ENCODE assay signal across 8 cellular contexts in the genomic region with DNA sequence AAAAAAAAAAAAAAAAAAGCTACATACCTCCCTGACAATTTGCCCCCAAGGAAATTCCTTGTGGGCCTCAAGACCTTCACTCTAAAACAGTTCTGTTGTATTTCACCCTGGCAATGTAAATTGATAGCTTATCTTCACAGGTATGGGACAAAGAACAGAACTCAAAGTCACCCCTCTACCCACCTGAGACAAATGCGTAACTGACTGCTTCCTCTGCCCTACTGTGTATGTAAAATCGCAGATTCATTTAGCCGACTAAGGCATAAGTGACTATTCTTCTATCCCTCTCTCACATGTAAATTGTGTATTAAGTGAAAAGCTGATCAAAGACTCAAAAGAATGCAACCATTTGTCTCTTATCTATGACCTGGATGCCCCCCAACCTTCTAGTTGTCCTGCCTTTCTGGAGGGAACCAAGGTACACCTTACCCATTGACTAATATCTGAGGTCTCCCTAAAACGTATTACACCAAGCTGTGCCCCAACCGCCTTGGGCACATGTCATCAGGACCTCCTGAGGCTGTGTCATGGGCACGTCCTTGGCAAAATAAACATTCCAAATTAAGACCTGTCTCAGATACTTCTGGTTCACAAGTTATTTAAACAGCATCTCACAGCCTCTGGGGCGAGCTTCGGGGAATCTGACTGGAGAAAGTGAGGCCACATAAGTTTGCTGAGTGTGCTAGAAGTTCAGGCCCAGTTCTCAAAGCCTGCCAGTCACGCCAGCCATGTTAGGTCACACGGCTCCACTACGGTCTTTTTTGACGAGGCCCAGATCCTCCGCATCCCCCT. TPM values are rescaled to one million over a fixed set of nuclear protein-coding genes. Genes with fewer than 3 reads are reported as not detected.
DNase-seq lines count a peak whose midpoint lies in the region; ATAC-seq and TF ChIP-seq lines count a peak whose summit lies in the region.

No MANE protein-coding gene starts in this region.

- no peak for TF ChIP-seq CTCF in GM10248 (IDR thresholded peaks at IDR 0.05; ENCODE audit: control extremely low read depth, extremely low read depth, low read depth, missing control alignments)

- no peaks in the 10 kb centered on the region for H3K27me3 Mint-ChIP-seq in activated T-helper 17 cell treated with anti-CD3 and anti-CD28 coated beads, Interleukin-2, amount 50 U/mL, for 72 hours
- no peaks in the 10 kb centered on the region for H3K27me3 Mint-ChIP-seq in stimulated activated memory B cell treated with anti-CD40 and anti-IgM and Interleukin-4, amounts not matched to agents 10 μg/mL and 1 μg/mL and 100 μg/mL, for 72 hours

- no peaks in the 10 kb centered on the region for H3K9me3 Mint-ChIP-seq in activated T-helper 17 cell treated with anti-CD3 and anti-CD28 coated beads, Interleukin-2, amount 50 U/mL, for 72 hours
- no peaks in the 10 kb centered on the region for H3K9me3 Mint-ChIP-seq in stimulated activated memory B cell treated with anti-CD40 and anti-IgM and Interleukin-4, amounts not matched to agents 10 μg/mL and 1 μg/mL and 100 μg/mL, for 72 hours

- H3K4me1 Mint-ChIP-seq in activated T-helper 17 cell treated with anti-CD3 and anti-CD28 coated beads, Interleukin-2, amount 50 U/mL, for 72 hours: peaks cover 34% of the 10 kb centered on the region
- peaks cover 31% of the 10 kb centered on the region for H3K4me1 Mint-ChIP-seq in stimulated activated memory B cell treated with anti-CD40 and anti-IgM and Interleukin-4, amounts not matched to agents 10 μg/mL and 1 μg/mL and 100 μg/mL, for 72 hours

- H3K4me3 ChIP-seq in iPS-11a (ENCODE audit: low read depth, low read length): peak overlapping the region; percentile 76

- H3K27ac Mint-ChIP-seq in activated T-helper 17 cell treated with anti-CD3 and anti-CD28 coated beads, Interleukin-2, amount 50 U/mL, for 72 hours: peak overlapping the region; percentile 98
- peak overlapping the region; percentile 90 for H3K27ac Mint-ChIP-seq in stimulated activated memory B cell treated with anti-CD40 and anti-IgM and Interleukin-4, amounts not matched to agents 10 μg/mL and 1 μg/mL and 100 μg/mL, for 72 hours

- DNase-seq in stimulated activated CD4-positive, alpha-beta T cell treated with anti-CD3 and anti-CD28 coated beads, Interleukin-2, amount 100 ng/mL, for 4 hours (ENCODE audit: low read depth): peak; percentile 2
- DNase-seq in stimulated activated CD4-positive, alpha-beta T cell treated with anti-CD3 and anti-CD28 coated beads, Interleukin-15, amount 100 ng/mL, for 24 hours: no peak
- DNase-seq in GM10248 (ENCODE audit: extremely low spot score) (no peak), NCI-H526 (lab: John Stamatoyannopoulos, UW) (no peak)

- POLR2A ChIA-PET in GM10248 (lab: Yijun Ruan, JAX): interaction anchor here (0.6 kb wide), 1 partner anchor 530 kb away, joined by 3 read pairs; no protein-coding TSS in a partner anchor

- CTCF ChIA-PET in GM10248 (lab: Yijun Ruan, JAX): interaction anchor here (1.2 to 1.8 kb wide), 3 partner anchors 38 to 494 kb away, joined by 3 to 4 read pairs (median 4); a partner anchor contains a TSS

- peaks cover 59% of the 10 kb centered on the region for H3K36me3 Mint-ChIP-seq in activated T-helper 17 cell treated with anti-CD3 and anti-CD28 coated beads, Interleukin-2, amount 50 U/mL, for 72 hours (ENCODE audit: low read depth)
- H3K36me3 Mint-ChIP-seq in stimulated activated memory B cell treated with anti-CD40 and anti-IgM and Interleukin-4, amounts not matched to agents 10 μg/mL and 1 μg/mL and 100 μg/mL, for 72 hours: peaks cover 16% of the 10 kb centered on the region

- ATAC-seq in HG03432 (IDR thresholded peaks at IDR 0.05; ENCODE audit: unreplicated experiment): peak; percentile 10
- ATAC-seq in activated T-helper 17 cell treated with anti-CD3 and anti-CD28 coated beads, Interleukin-2, amount 50 U/mL, for 72 hours (replicated peaks): peak; percentile 32
- ATAC-seq in stimulated activated memory B cell treated with anti-CD40 and anti-IgM and Interleukin-4, amounts not matched to agents 10 μg/mL and 1 μg/mL and 100 μg/mL, for 72 hours: peak; percentile 40

- H3K4me3 Mint-ChIP-seq in activated T-helper 17 cell treated with anti-CD3 and anti-CD28 coated beads, Interleukin-2, amount 50 U/mL, for 72 hours: peak overlapping the region; percentile 99
- peak overlapping the region; percentile 94 for H3K4me3 Mint-ChIP-seq in stimulated activated memory B cell treated with anti-CD40 and anti-IgM and Interleukin-4, amounts not matched to agents 10 μg/mL and 1 μg/mL and 100 μg/mL, for 72 hours

RNA-seq across cellular contexts. Expression of a gene that starts 1.0 kb away (rescaled TPM):
- total RNA-seq in activated T-helper 17 cell treated with anti-CD3 and anti-CD28 coated beads, Interleukin-2, amount 50 U/mL, for 72 hours: 100 to 1,000 TPM; 116 to 195 TPM
